Comparison of ENCODE assay signal across 1 cellular context in genomic region chr9:92324451-92324850, GRCh38.
TF ChIP-seq lines count a peak whose summit lies in the region.

No MANE protein-coding gene starts in this region.

TF ChIP-seq in H1, 55 proteins besides CTCF, POLR2A, EP300 and RAD21:
- TF ChIP-seq, protein P1, sequence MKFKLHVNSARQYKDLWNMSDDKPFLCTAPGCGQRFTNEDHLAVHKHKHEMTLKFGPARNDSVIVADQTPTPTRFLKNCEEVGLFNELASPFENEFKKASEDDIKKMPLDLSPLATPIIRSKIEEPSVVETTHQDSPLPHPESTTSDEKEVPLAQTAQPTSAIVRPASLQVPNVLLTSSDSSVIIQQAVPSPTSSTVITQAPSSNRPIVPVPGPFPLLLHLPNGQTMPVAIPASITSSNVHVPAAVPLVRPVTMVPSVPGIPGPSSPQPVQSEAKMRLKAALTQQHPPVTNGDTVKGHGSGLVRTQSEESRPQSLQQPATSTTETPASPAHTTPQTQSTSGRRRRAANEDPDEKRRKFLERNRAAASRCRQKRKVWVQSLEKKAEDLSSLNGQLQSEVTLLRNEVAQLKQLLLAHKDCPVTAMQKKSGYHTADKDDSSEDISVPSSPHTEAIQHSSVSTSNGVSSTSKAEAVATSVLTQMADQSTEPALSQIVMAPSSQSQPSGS (IDR thresholded peaks at IDR 0.05; ENCODE audit: low read length), result no peak
- TF ChIP-seq GABPA (IDR thresholded peaks at IDR 0.05; ENCODE audit: borderline replicate concordance, insufficient read depth, low read length) (no peak), GTF2F1 (IDR thresholded peaks at IDR 0.05; ENCODE audit: borderline replicate concordance, low read depth, low read length) (no peak), SRF (IDR thresholded peaks at IDR 0.05; ENCODE audit: low read depth, low read length) (no peak), SIRT6 (IDR thresholded peaks at IDR 0.05; ENCODE audit: low read length) (no peak), TCF12 (IDR thresholded peaks at IDR 0.05; ENCODE audit: low read depth, low read length) (no peak), BRCA1 (IDR thresholded peaks at IDR 0.05; ENCODE audit: low read depth, low read length) (no peak), BACH1 (IDR thresholded peaks at IDR 0.05; ENCODE audit: low read length) (no peak), NANOG (IDR thresholded peaks at IDR 0.05; ENCODE audit: insufficient read depth, low read depth, low read length, poor library complexity, severe bottlenecking) (no peak), NRF1 (IDR thresholded peaks at IDR 0.05; ENCODE audit: low read depth, low read length) (no peak), RBBP5 (IDR thresholded peaks at IDR 0.05; ENCODE audit: borderline replicate concordance, low read depth, low read length) (no peak), SUZ12 (IDR thresholded peaks at IDR 0.05; ENCODE audit: low read length) (no peak)
